ENCODE assay signal across 14 cellular contexts in genomic region chr3:183381179-183381578, GRCh38. TPM values are rescaled to one million over a fixed set of nuclear protein-coding genes. Genes with fewer than 3 reads are reported as not detected.
DNase-seq lines count a peak whose midpoint lies in the region; ATAC-seq, FAIRE-seq and TF ChIP-seq lines count a peak whose summit lies in the region.
"Had no signal": no experiment of that assay in that cellular context is flagged by ENCODE, and none has a peak within 500 bp of the region (broad histone marks: within the 10 kb centered on the region; RNA-seq: fewer than 3 reads in every experiment).

No MANE protein-coding gene starts in this region.

- H4K20me1 ChIP-seq in BLaER1 treated with 17β-estradiol and CSF1 and Interleukin-3, amounts not matched to agents 10 nM and 100 nM, result no peaks in the 10 kb centered on the region; a peak in 1 of 22 replicates
- H4K20me1 ChIP-seq in OCI-LY7 (ENCODE audit: insufficient read depth, low read length), result no peaks in the 10 kb centered on the region
- H4K20me1 ChIP-seq in fibroblast of lung (ENCODE audit: control insufficient read depth, extremely low read depth, insufficient read depth, low read length), result no peaks in the 10 kb centered on the region

- DNase-seq in OCI-LY7 (ENCODE audit: low spot score) (no peak), fibroblast of lung (ENCODE audit: low read depth in 2 of 2) (peak; percentile 70 to 92), RWPE1 (ENCODE audit: low spot score) (no peak), GM12892 (ENCODE audit: insufficient read length) (no peak)
- no peak for DNase-seq in activated CD4-positive, CD25-positive, alpha-beta regulatory T cell (lab: John Stamatoyannopoulos, UW)
- DNase-seq: activated CD4-positive, CD25-positive, alpha-beta regulatory T cell treated with anti-CD3 and anti-CD28 coated beads, Interleukin-2, amount 50 U/mL, for 72 hours; DMS153; glutamatergic neuron; NCI-H524 treated with DMSO at 0.1 percent for 48 hours had no signal

- FAIRE-seq in GM12892 (lab: Jason Lieb, UNC), result no peak

- POLR2A ChIA-PET in OCI-LY7 (lab: Charles Lee) (interaction anchor here (1.3 to 1.6 kb wide), 2 partner anchors 195 to 257 kb away, joined by 3 to 6 read pairs; no protein-coding TSS in a partner anchor), RWPE1 (lab: Yijun Ruan, JAX; ENCODE audit: low non-redundant PET) (no interaction called here)

- H3K9me3 ChIP-seq in BLaER1 treated with 17β-estradiol and CSF1 and Interleukin-3, amounts not matched to agents 10 nM and 100 nM (replicated peaks in 1 of 11), result no peaks in the 10 kb centered on the region
- no peaks in the 10 kb centered on the region for H3K9me3 ChIP-seq in OCI-LY7 (ENCODE audit: low read length)
- H3K9me3 ChIP-seq in fibroblast of lung (ENCODE audit: control insufficient read depth, insufficient read depth, low read depth, low read length), result no peaks in the 10 kb centered on the region

- H3K27me3 ChIP-seq in BLaER1 treated with 17β-estradiol and CSF1 and Interleukin-3, amounts not matched to agents 10 nM and 100 nM, result no peaks in the 10 kb centered on the region
- no peaks in the 10 kb centered on the region for H3K27me3 ChIP-seq in fibroblast of lung (ENCODE audit: control insufficient read depth, insufficient read depth, low read length)

- ATAC-seq in HG02885 (IDR thresholded peaks at IDR 0.05; ENCODE audit: poor library complexity, unreplicated experiment) (peak; percentile 37), HG03196 (IDR thresholded peaks at IDR 0.05; ENCODE audit: unreplicated experiment) (no peak)
- ATAC-seq: stimulated activated memory B cell treated with anti-CD40 and anti-IgM and Interleukin-4, amounts not matched to agents 10 μg/mL and 1 μg/mL and 100 μg/mL, for 72 hours had no signal

- peak overlapping the region in 1 of 10 experiments; percentile 7; a peak in 1 of 20 replicates for H3K4me3 ChIP-seq in BLaER1 treated with 17β-estradiol and CSF1 and Interleukin-3, amounts not matched to agents 10 nM and 100 nM
- H3K4me3 ChIP-seq in OCI-LY7 (ENCODE audit: low read depth, low read length, poor library complexity, severe bottlenecking) (no peak overlapping the region), fibroblast of lung (replicated peaks in 1 of 4; ENCODE audit: control extremely low read depth in 1 of 4, insufficient read depth in 1 of 4, low read depth in 3 of 4, low read length in 4 of 4) (no peak overlapping the region)
- H3K4me3 ChIP-seq: skin epidermis had no signal

- peak overlapping the region; percentile 59 to 90 (median 74) for H3K27ac ChIP-seq in BLaER1 treated with 17β-estradiol and CSF1 and Interleukin-3, amounts not matched to agents 10 nM and 100 nM
- no peak overlapping the region for H3K27ac ChIP-seq in OCI-LY7 (ENCODE audit: low read depth, low read length, poor library complexity, severe bottlenecking)
- H3K27ac ChIP-seq in fibroblast of lung (ENCODE audit: insufficient read depth, low read length), result no peak overlapping the region
- H3K27ac ChIP-seq in RWPE1, result no peak overlapping the region
- H3K27ac ChIP-seq: skin epidermis had no signal

- no peaks in the 10 kb centered on the region for H3K9me2 ChIP-seq in OCI-LY7 (ENCODE audit: insufficient read depth, low read length)

- CTCF ChIA-PET in OCI-LY7 (lab: Charles Lee; ENCODE audit: unreplicated experiment) (interaction anchor here (1.0 kb wide), 1 partner anchor 197 kb away, joined by 3 read pairs; no protein-coding TSS in a partner anchor), RWPE1 (lab: Yijun Ruan, JAX) (interaction anchor here (1.3 to 4.5 kb wide), 2 partner anchors 192 to 197 kb away, joined by 5 to 107 read pairs; no protein-coding TSS in a partner anchor)

- BruUV-seq in OCI-LY7 (replicated peaks; lab: Mats Ljungman, UMichigan), result no TSS peak

- H2AFZ ChIP-seq in OCI-LY7 (ENCODE audit: low read length) (no peak overlapping the region), fibroblast of lung (ENCODE audit: low read length) (no peak overlapping the region)

- peaks cover 0 to 68% (median 41%) of the 10 kb centered on the region in 10 experiments; a peak in 18 of 20 replicates for H3K4me1 ChIP-seq in BLaER1 treated with 17β-estradiol and CSF1 and Interleukin-3, amounts not matched to agents 10 nM and 100 nM
- peaks cover 26% of the 10 kb centered on the region for H3K4me1 ChIP-seq in OCI-LY7 (ENCODE audit: insufficient read depth, low read length, poor library complexity, severe bottlenecking)
- H3K4me1 ChIP-seq in fibroblast of lung (ENCODE audit: control insufficient read depth, extremely low read depth, insufficient read depth, low read length), result no peaks in the 10 kb centered on the region

- TF ChIP-seq CTCF in OCI-LY7 (conservative IDR thresholded peaks at IDR 0.05; ENCODE audit: low read length) (no peak), fibroblast of lung (conservative IDR thresholded peaks at IDR 0.05 in 1 of 2, IDR thresholded peaks at IDR 0.05 in 1 of 2; ENCODE audit: low read depth in 1 of 2, low read length in 2 of 2) (no peak), RWPE1 (conservative IDR thresholded peaks at IDR 0.05; ENCODE audit: low read depth) (no peak)

- peak overlapping the region in 10 of 11 experiments; percentile 9 to 85 (median 75); a peak in 18 of 22 replicates for H3K4me2 ChIP-seq in BLaER1 treated with 17β-estradiol and CSF1 and Interleukin-3, amounts not matched to agents 10 nM and 100 nM
- H3K4me2 ChIP-seq in OCI-LY7 (ENCODE audit: low read length), result peak overlapping the region; percentile 40; the same call in 1 of the 2 replicates
- no peak overlapping the region for H3K4me2 ChIP-seq in fibroblast of lung (ENCODE audit: extremely low read depth, insufficient read depth, low read length)

- H3K9ac ChIP-seq in BLaER1 treated with 17β-estradiol and CSF1 and Interleukin-3, amounts not matched to agents 10 nM and 100 nM, result peak overlapping the region in 10 of 11 experiments; percentile 0 to 75 (median 58); a peak in 15 of 22 replicates
- H3K9ac ChIP-seq in fibroblast of lung (ENCODE audit: insufficient read depth, low read length), result no peak overlapping the region

- intact Hi-C loops in OCI-LY7 (cut with micrococcal nuclease; ENCODE audit: unreplicated experiment), result loop anchor here (5.0 kb wide), 2 partner anchors 469 to 669 kb away; no protein-coding TSS in a partner anchor

- 0 out of 22 replicates have a peak, but pooled peaks cover 0 to 10% (median 0%) of the 10 kb centered on the region in 11 experiments for H3K36me3 ChIP-seq in BLaER1 treated with 17β-estradiol and CSF1 and Interleukin-3, amounts not matched to agents 10 nM and 100 nM
- H3K36me3 ChIP-seq in OCI-LY7 (ENCODE audit: insufficient read depth, low read length), result no peaks in the 10 kb centered on the region
- no peaks in the 10 kb centered on the region for H3K36me3 ChIP-seq in fibroblast of lung (ENCODE audit: control insufficient read depth, insufficient read depth, low read length)

- no peaks in the 10 kb centered on the region for H3K79me2 ChIP-seq in OCI-LY7 (ENCODE audit: insufficient read depth, low read depth, low read length)
- H3K79me2 ChIP-seq in fibroblast of lung (ENCODE audit: control insufficient read depth, insufficient read depth, low read length), result no peaks in the 10 kb centered on the region

- TF ChIP-seq POLR2A in GM12892 (IDR thresholded peaks at IDR 0.05; ENCODE audit: low read depth, low read length), result no peak

RNA-seq across cellular contexts. Expression of gene MCF2L2, which starts 47.2 kb away (rescaled TPM):
- 4.9 and 6.6 TPM in 2 replicates for total RNA-seq in OCI-LY7 (2014; rRNA removed; shearing (Covaris generic))
- 8.0 and 8.1 TPM in 2 replicates for total RNA-seq in OCI-LY7 (2022)
- total RNA-seq in fibroblast of lung, result under 0.01 TPM in 2 replicates
- polyA plus RNA-seq in fibroblast of lung, result 0.05 and 0.08 TPM in 2 replicates
- polyA plus RNA-seq in fibroblast of lung (2012), result 0.08 TPM in 1 of 2 replicates, not detected in the other
- polyA minus RNA-seq in fibroblast of lung (ENCODE audit: low replicate concordance), result not detected in 2 replicates
- polyA plus RNA-seq in GM12892 (2012; ENCODE audit: missing spikeins), result 0.45 TPM

Comparison
In these comparisons a context has a peak if more than half of its experiments do, and no peak if none do; other contexts are left out.
1. H3K27ac ChIP-seq: peak in BLaER1 treated with 17β-estradiol and CSF1 and Interleukin-3, amounts not matched to agents 10 nM and 100 nM (11 of 11); none in OCI-LY7 (single experiment), fibroblast of lung (single experiment) and RWPE1 (single experiment).
2. DNase-seq: peak in fibroblast of lung (2 of 2); none in OCI-LY7 (single experiment), RWPE1 (single experiment), activated CD4-positive, CD25-positive, alpha-beta regulatory T cell (0 of 4) and GM12892 (single experiment).